20 cellular contexts compared by ENCODE assay signal in the genomic region with DNA sequence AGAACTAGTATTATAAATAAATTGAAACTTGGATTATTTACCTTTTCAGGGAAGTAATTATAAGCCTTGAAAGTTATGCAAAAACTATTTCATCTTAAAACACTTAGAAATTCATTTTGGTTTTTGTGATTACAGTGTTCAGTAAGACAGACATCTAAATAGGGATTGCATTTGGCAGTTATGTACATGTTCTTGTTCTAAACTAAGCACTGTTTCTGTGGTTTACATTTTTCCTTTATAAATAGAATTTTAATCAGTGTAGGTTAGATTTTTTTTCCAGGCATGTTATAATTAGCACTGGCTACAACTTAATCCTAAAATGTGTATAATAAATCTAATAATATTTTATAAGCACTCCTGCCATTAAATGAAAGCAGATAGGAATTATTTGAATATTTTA.
"Had no signal": no experiment of that assay in that cellular context is flagged by ENCODE, and none has a peak within 500 bp of the region (broad histone marks: within the 10 kb centered on the region; RNA-seq: fewer than 3 reads in every experiment).

No MANE protein-coding gene starts in this region.

- H3K9ac ChIP-seq: SK-N-SH had no signal

- H3K36me3 ChIP-seq: brain microvascular endothelial cell, esophagus squamous epithelium had no signal

- H3K4me2 ChIP-seq: SK-N-SH had no signal

- H3K27ac ChIP-seq: brain microvascular endothelial cell had no signal

- H3K4me3 ChIP-seq: esophagus squamous epithelium, lung, mucosa of descending colon had no signal

- H3K9me3 ChIP-seq: esophagus squamous epithelium, mucosa of descending colon, SK-N-SH had no signal

- DNase-seq: activated CD4-positive, alpha-beta T cell treated with anti-CD3 and anti-CD28 coated beads, Interleukin-2, amount 50 U/mL, for 1 hour; activated CD8-positive, alpha-beta T cell treated with anti-CD3 and anti-CD28 coated beads for 36 hours; activated gamma-delta T cell treated with Interleukin-2 at 50 U/mL for 16 hours; activated naive CD4-positive, alpha-beta T cell treated with anti-CD3 and anti-CD28 coated beads, Interleukin-2, amount 50 U/mL, for 16 hours; activated T-cell treated with anti-CD3 and anti-CD28 coated beads, Interleukin-2, amount 50 U/mL, for 4 hours; amniotic stem cell; brain microvascular endothelial cell; effector CD4-positive, alpha-beta T cell; esophagus squamous epithelium; immature natural killer cell; retina; SK-N-SH; stimulated activated CD4-positive, alpha-beta T cell treated with anti-CD3 and anti-CD28 coated beads, Interleukin-2, amount 100 ng/mL, for 48 hours; stimulated activated naive CD4-positive, alpha-beta T cell treated with Interleukin-2 at 50 U/mL for 16 hours; T-helper 17 cell; T1000; trophoblast cell had no signal

- H3K27me3 ChIP-seq: brain microvascular endothelial cell, esophagus squamous epithelium had no signal

- ATAC-seq: activated CD8-positive, alpha-beta T cell treated with anti-CD3 and anti-CD28 coated beads for 36 hours; activated T-cell treated with anti-CD3 and anti-CD28 coated beads, Interleukin-2, amount 50 U/mL, for 4 hours; activated T-helper 17 cell treated with anti-CD3 and anti-CD28 coated beads, Interleukin-2, amount 50 U/mL, for 72 hours; T-helper 17 cell had no signal
